ENCODE assay signal across 9 cellular contexts in genomic region chr3:137121704-137122314, GRCh38.
DNase-seq lines count a peak whose midpoint lies in the region; ATAC-seq and TF ChIP-seq lines count a peak whose summit lies in the region.
"Had no signal": no experiment of that assay in that cellular context is flagged by ENCODE, and none has a peak within 500 bp of the region (broad histone marks: within the 10 kb centered on the region; RNA-seq: fewer than 3 reads in every experiment).

No MANE protein-coding gene starts in this region.

- H3K9me3 ChIP-seq in gastrocnemius medialis, result no peaks in the 10 kb centered on the region

- no peaks in the 10 kb centered on the region for H3K4me1 ChIP-seq in gastrocnemius medialis

- H3K4me3 ChIP-seq in fibroblast of villous mesenchyme (ENCODE audit: low read depth, low read length) (no peak overlapping the region), gastrocnemius medialis (no peak overlapping the region)
- H3K4me3 ChIP-seq: skin epidermis had no signal

- intact Hi-C loops in gastrocnemius medialis (cut with DNase I; ENCODE audit: low total_unique reads), result no loop called here

- in situ Hi-C loops in SK-MEL-5 (cut with HindIII; ENCODE audit: low pct_unique_long_range_greater_than_20kb, low sequenced_read_pairs), result no loop called here
- in situ Hi-C loops in gastrocnemius medialis (cut with MboI; ENCODE audit: low sequenced_read_pairs in 4 of 4), result loop anchor here in 3 of 4 donors (25.0 kb wide), 2 partner anchors 815 to 840 kb away; no protein-coding TSS in a partner anchor

- H3K27me3 ChIP-seq in gastrocnemius medialis, result no peaks in the 10 kb centered on the region

- no peaks in the 10 kb centered on the region for H3K36me3 ChIP-seq in gastrocnemius medialis

- peak; percentile 4 for DNase-seq in DMS114 treated with DMSO at 0.1 percent for 48 hours (lab: John Stamatoyannopoulos, UW; ENCODE audit: unreplicated experiment)
- peak; percentile 47 for DNase-seq in HT-29 (ENCODE audit: low spot score)
- DNase-seq in SK-MEL-5 (ENCODE audit: low read depth, low spot score), result peak; percentile 60
- peak; percentile 53 for DNase-seq in fibroblast of villous mesenchyme (ENCODE audit: low read depth)
- DNase-seq in stimulated activated CD4-positive, alpha-beta T cell treated with anti-CD3 and anti-CD28 coated beads, Interleukin-1b, Interleukin-23, amount 100 ng/mL, for 48 hours, result peak; percentile 15
- DNase-seq in gastrocnemius medialis, result no peak
- no peak for DNase-seq in activated CD8-positive, alpha-beta memory T cell treated with anti-CD3 and anti-CD28 coated beads, Interleukin-2, amount 50 U/mL, for 48 hours

- ATAC-seq in GM18909 (IDR thresholded peaks at IDR 0.05; ENCODE audit: poor library complexity, unreplicated experiment), result peak; percentile 80
- no peak for ATAC-seq in gastrocnemius medialis

- no peak overlapping the region for H3K27ac ChIP-seq in gastrocnemius medialis
- H3K27ac ChIP-seq: skin epidermis had no signal

- peak; percentile 84 for TF ChIP-seq CTCF in fibroblast of villous mesenchyme (IDR thresholded peaks at IDR 0.05; ENCODE audit: insufficient read depth, low read depth, low read length)
- TF ChIP-seq CTCF in gastrocnemius medialis (IDR thresholded peaks at IDR 0.05 in 4 of 5, conservative IDR thresholded peaks at IDR 0.05 in 1 of 5), result no peak

- no peak for TF ChIP-seq POLR2A in gastrocnemius medialis (IDR thresholded peaks at IDR 0.05)

Comparison
In these comparisons a context has a peak if more than half of its experiments do, and no peak if none do; other contexts are left out.
1. DNase-seq: peak in DMS114 treated with DMSO at 0.1 percent for 48 hours (single experiment), HT-29 (single experiment), SK-MEL-5 (single experiment), fibroblast of villous mesenchyme (single experiment) and stimulated activated CD4-positive, alpha-beta T cell treated with anti-CD3 and anti-CD28 coated beads, Interleukin-1b, Interleukin-23, amount 100 ng/mL, for 48 hours (single experiment); none in gastrocnemius medialis (0 of 2) and activated CD8-positive, alpha-beta memory T cell treated with anti-CD3 and anti-CD28 coated beads, Interleukin-2, amount 50 U/mL, for 48 hours (single experiment).